Comparison of ENCODE assay signal across 18 cellular contexts in genomic region chr4:110411599-110412011, GRCh38.
DNase-seq lines count a peak whose midpoint lies in the region; ATAC-seq and TF ChIP-seq lines count a peak whose summit lies in the region.
"Had no signal": no experiment of that assay in that cellular context is flagged by ENCODE, and none has a peak within 500 bp of the region (broad histone marks: within the 10 kb centered on the region; RNA-seq: fewer than 3 reads in every experiment).

No MANE protein-coding gene starts in this region.

- H4K91ac ChIP-seq in H9 (ENCODE audit: insufficient read length, low read depth, low read length), result peak overlapping the region; percentile 99

- WGBS in H9 (ENCODE audit: extremely low coverage, insufficient read length, low lambda C conversion rate), result no CpG with 5 or more reads among the region's 5 CpGs

- H4K5ac ChIP-seq in H9 (ENCODE audit: insufficient read length, low read depth, low read length), result peak overlapping the region; percentile 90

- no peaks in the 10 kb centered on the region for H3K79me1 ChIP-seq in H9 (ENCODE audit: insufficient read depth, low read depth, low read length, poor library complexity, severe bottlenecking)

- H3K4me3 Mint-ChIP-seq in H9, result peak overlapping the region; percentile 83 to 96
- peak overlapping the region; percentile 93 for H3K4me3 Mint-ChIP-seq in neural crest cell
- H3K4me3 Mint-ChIP-seq: activated T-cell treated with anti-CD3 and anti-CD28 coated beads, Interleukin-2, amount 50 U/mL, for 4 hours had no signal

- H3K18ac ChIP-seq in H9 (ENCODE audit: insufficient read length, low read depth, low read length), result peak overlapping the region; percentile 99

- H3K4me1 Mint-ChIP-seq in H9 (peaks cover 21 to 25% of the 10 kb centered on the region in 2 experiments), neural crest cell (peaks cover 23% of the 10 kb centered on the region)

- no peaks in the 10 kb centered on the region for H4K20me1 ChIP-seq in H9 (ENCODE audit: control insufficient read depth, insufficient read depth, insufficient read length)

- no peak for TF ChIP-seq CTCF in H9 (conservative IDR thresholded peaks at IDR 0.05)
- no peak for TF ChIP-seq CTCF in epithelial cell of proximal tubule (conservative IDR thresholded peaks at IDR 0.05; ENCODE audit: low read depth, low read length)
- TF ChIP-seq CTCF in neural crest cell (conservative IDR thresholded peaks at IDR 0.05), result no peak

- H3K23me2 ChIP-seq in H9 (ENCODE audit: insufficient read length, low read depth, low read length, poor library complexity, severe bottlenecking), result peaks cover 5% of the 10 kb centered on the region

- H2BK5ac ChIP-seq in H9 (ENCODE audit: insufficient read length, low read length), result peak overlapping the region; percentile 86

- no peak overlapping the region for H2AFZ ChIP-seq in H9 (ENCODE audit: low read length)

- H3K9me3 Mint-ChIP-seq in H9 (peaks cover 9 to 12% of the 10 kb centered on the region in 2 experiments), neural crest cell (peaks cover 3% of the 10 kb centered on the region)

- peak overlapping the region; percentile 81 for H3K27ac ChIP-seq in H9 (ENCODE audit: insufficient read length, low read depth, low read length)
- H3K27ac ChIP-seq: breast epithelium, epithelial cell of prostate, KMS-11 had no signal

- H3K14ac ChIP-seq in H9 (ENCODE audit: insufficient read depth, low read length), result peak overlapping the region; percentile 90

- H3K36me3 Mint-ChIP-seq in H9 (ENCODE audit: insufficient read depth in 1 of 3, low read depth in 3 of 3), result peaks cover 0 to 14% (median 6%) of the 10 kb centered on the region in 3 experiments; a peak in 5 of 7 replicates
- peaks cover 17% of the 10 kb centered on the region for H3K36me3 Mint-ChIP-seq in neural crest cell (ENCODE audit: low read depth)

- H4K8ac ChIP-seq in H9 (replicated peaks; ENCODE audit: insufficient read length, low read depth, low read length), result peak overlapping the region; percentile 98

- H3K27ac Mint-ChIP-seq in H9 (peak overlapping the region; percentile 94 to 99 (median 98)), neural crest cell (ENCODE audit: unreplicated experiment) (peak overlapping the region; percentile 99)

- H3K79me2 ChIP-seq in H9 (ENCODE audit: insufficient read depth, low read length), result no peaks in the 10 kb centered on the region

- peaks cover 10% of the 10 kb centered on the region; the same call in 1 of the 2 replicates for H3K27me3 ChIP-seq in H9 (ENCODE audit: insufficient read depth, low read length)
- H3K27me3 ChIP-seq: breast epithelium had no signal

- no peak overlapping the region for H2BK120ac ChIP-seq in H9 (ENCODE audit: low read depth, low read length, poor library complexity, severe bottlenecking)

- H3K23ac ChIP-seq in H9 (ENCODE audit: insufficient read length, low read depth, low read length), result no peak overlapping the region

- no peak overlapping the region for H3K56ac ChIP-seq in H9 (ENCODE audit: insufficient read length, low read depth, low read length)

- H2BK12ac ChIP-seq in H9 (ENCODE audit: insufficient read length, low read depth, low read length), result peak overlapping the region; percentile 77

- peak overlapping the region; percentile 91 for H3K9ac ChIP-seq in H9 (ENCODE audit: extremely low read depth, insufficient read length, low read length)
- H3K9ac ChIP-seq: KMS-11 had no signal

- DNase-seq in H9 (peak; percentile 72), NCI-H2227 treated with DMSO at 0.1 percent for 48 hours (lab: John Stamatoyannopoulos, UW) (peak; percentile 86), epithelial cell of proximal tubule (ENCODE audit: low read depth) (no peak), neural crest cell (ENCODE audit: low read depth, low spot score) (peak; percentile 14), Kasumi-1 (lab: John Stamatoyannopoulos, UW) (no peak)
- DNase-seq in stimulated activated CD4-positive, alpha-beta T cell treated with anti-CD3 and anti-CD28 coated beads, Interleukin-15, amount 100 ng/mL, for 24 hours, result no peak
- no peak for DNase-seq in stimulated activated naive CD4-positive, alpha-beta T cell treated with Interleukin-2 at 50 U/mL for 16 hours (lab: John Stamatoyannopoulos, UW)
- DNase-seq: activated CD4-positive, CD25-positive, alpha-beta regulatory T cell; activated T-cell treated with anti-CD3 and anti-CD28 coated beads, Interleukin-2, amount 50 U/mL, for 4 hours; COR-L47; NCI-H226; nucleus accumbens; stimulated activated CD4-positive, alpha-beta T cell treated with anti-CD3 and anti-CD28 coated beads, Interleukin-2, amount 100 ng/mL, for 24 hours; stimulated activated naive CD4-positive, alpha-beta T cell had no signal

- H2BK15ac ChIP-seq in H9 (ENCODE audit: low read depth, low read length), result peak overlapping the region; percentile 91; the same call in 1 of the 2 replicates

- H3K4ac ChIP-seq in H9 (ENCODE audit: low read depth, low read length), result peak overlapping the region; percentile 16; the same call in 1 of the 2 replicates

- no peaks in the 10 kb centered on the region for H3K9me3 ChIP-seq in H9 (ENCODE audit: control insufficient read depth, low read depth, low read length)
- H3K9me3 ChIP-seq: breast epithelium had no signal

- H3T11ph ChIP-seq in H9 (ENCODE audit: low read length), result peak overlapping the region; percentile 98

- H3K4me2 ChIP-seq in H9 (ENCODE audit: insufficient read depth, insufficient read length, low read length), result peak overlapping the region; percentile 100
- H3K4me2 ChIP-seq: KMS-11 had no signal

- ATAC-seq in HG03521 (IDR thresholded peaks at IDR 0.05; ENCODE audit: unreplicated experiment), result no peak
- ATAC-seq: activated T-cell treated with anti-CD3 and anti-CD28 coated beads, Interleukin-2, amount 50 U/mL, for 4 hours had no signal

- H2BK20ac ChIP-seq in H9 (ENCODE audit: low read depth, low read length, poor library complexity, severe bottlenecking), result no peak overlapping the region

- no peaks in the 10 kb centered on the region for H3K4me1 ChIP-seq in H9 (ENCODE audit: insufficient read depth, low read length)
- H3K4me1 ChIP-seq: breast epithelium had no signal

- peak overlapping the region; percentile 56 for H3K4me3 ChIP-seq in epithelial cell of proximal tubule (ENCODE audit: low read depth, low read length)
- H3K4me3 ChIP-seq: breast epithelium had no signal

- peaks cover 48% of the 10 kb centered on the region for H3K27me3 Mint-ChIP-seq in H9 (ENCODE audit: low read depth)
- no peaks in the 10 kb centered on the region for H3K27me3 Mint-ChIP-seq in neural crest cell (ENCODE audit: low read depth)

- peak overlapping the region; percentile 98 for H2AK5ac ChIP-seq in H9 (ENCODE audit: insufficient read length, low read length)

Comparison
In these comparisons a context has a peak if more than half of its experiments do, and no peak if none do; other contexts are left out.
1. DNase-seq: peak in H9 (single experiment), NCI-H2227 treated with DMSO at 0.1 percent for 48 hours (single experiment) and neural crest cell (single experiment); none in epithelial cell of proximal tubule (single experiment), Kasumi-1 (0 of 2), stimulated activated CD4-positive, alpha-beta T cell treated with anti-CD3 and anti-CD28 coated beads, Interleukin-15, amount 100 ng/mL, for 24 hours (single experiment) and stimulated activated naive CD4-positive, alpha-beta T cell treated with Interleukin-2 at 50 U/mL for 16 hours (single experiment).